ENCODE assay signal across 16 cellular contexts in genomic region chr3:126146034-126146433, GRCh38. TPM values are rescaled to one million over a fixed set of nuclear protein-coding genes. Genes with fewer than 3 reads are reported as not detected.
A peak's percentile ranks its signal among the peaks of the same experiment; 100 is the strongest.
DNase-seq lines count a peak whose midpoint lies in the region; ATAC-seq and TF ChIP-seq lines count a peak whose summit lies in the region.
"Had no signal": no experiment of that assay in that cellular context is flagged by ENCODE, and none has a peak within 500 bp of the region (broad histone marks: within the 10 kb centered on the region; RNA-seq: fewer than 3 reads in every experiment).

No MANE protein-coding gene starts in this region.

- no peaks in the 10 kb centered on the region for H3K9me3 Mint-ChIP-seq in activated CD4-positive, alpha-beta T cell treated with anti-CD3 and anti-CD28 coated beads, Interleukin-2, amount 10 ng/mL, durations not matched to agents 24 days and 14 days
- no peaks in the 10 kb centered on the region for H3K9me3 Mint-ChIP-seq in type B pancreatic cell

- H3K9me3 ChIP-seq in colonic mucosa, result no peaks in the 10 kb centered on the region

- TF ChIP-seq CTCF in colonic mucosa (IDR thresholded peaks at IDR 0.05) (no peak), type B pancreatic cell (conservative IDR thresholded peaks at IDR 0.05) (no peak)

- no peak overlapping the region for H3K4me3 Mint-ChIP-seq in activated CD4-positive, alpha-beta T cell treated with anti-CD3 and anti-CD28 coated beads, Interleukin-2, amount 10 ng/mL, durations not matched to agents 24 days and 14 days
- no peak overlapping the region for H3K4me3 Mint-ChIP-seq in type B pancreatic cell

- H3K27me3 Mint-ChIP-seq in activated CD4-positive, alpha-beta T cell treated with anti-CD3 and anti-CD28 coated beads, Interleukin-2, amount 10 ng/mL, durations not matched to agents 24 days and 14 days, result peaks cover 28% of the 10 kb centered on the region
- peaks cover 7% of the 10 kb centered on the region for H3K27me3 Mint-ChIP-seq in type B pancreatic cell

- no peak overlapping the region for H3K27ac ChIP-seq in colonic mucosa
- H3K27ac ChIP-seq: PC-9 had no signal

- H3K4me1 Mint-ChIP-seq in activated CD4-positive, alpha-beta T cell treated with anti-CD3 and anti-CD28 coated beads, Interleukin-2, amount 10 ng/mL, durations not matched to agents 24 days and 14 days, result no peaks in the 10 kb centered on the region
- H3K4me1 Mint-ChIP-seq in type B pancreatic cell (ENCODE audit: unreplicated experiment), result no peaks in the 10 kb centered on the region

- no peaks in the 10 kb centered on the region for H3K36me3 ChIP-seq in colonic mucosa

- DNase-seq in activated CD4-positive, alpha-beta T cell treated with anti-CD3 and anti-CD28 coated beads, Interleukin-2, amount 10 ng/mL, durations not matched to agents 24 days and 14 days, result peak; percentile 42
- DNase-seq in activated CD4-positive, alpha-beta T cell treated with anti-CD3 and anti-CD28 coated beads for 4 hours, result no peak
- peak; percentile 13 for DNase-seq in colonic mucosa
- DNase-seq in mucosa of gallbladder (ENCODE audit: low spot score), result peak; percentile 7
- peak; percentile 52 for DNase-seq in type B pancreatic cell (ENCODE audit: extremely low spot score, unreplicated experiment)
- DNase-seq in NCI-H146 (lab: John Stamatoyannopoulos, UW), result no peak
- no peak for DNase-seq in HPDE6-E6E7 (ENCODE audit: extremely low spot score)
- DNase-seq: C1 segment of cervical spinal cord, DMS79 treated with DMSO at 0.1 percent for 48 hours, KG1, NCI-H1092 treated with DMSO at 0.1 percent for 48 hours, NCI-H1694, NCI-H510A treated with DMSO at 0.1 percent for 48 hours, PC-9 had no signal

- no peak overlapping the region for H3K9ac ChIP-seq in colonic mucosa (ENCODE audit: low read depth in 2 of 2, low read length in 2 of 2)

- H3K27ac Mint-ChIP-seq in activated CD4-positive, alpha-beta T cell treated with anti-CD3 and anti-CD28 coated beads, Interleukin-2, amount 10 ng/mL, durations not matched to agents 24 days and 14 days, result no peak overlapping the region
- no peak overlapping the region for H3K27ac Mint-ChIP-seq in type B pancreatic cell

- no peaks in the 10 kb centered on the region for H3K36me3 Mint-ChIP-seq in activated CD4-positive, alpha-beta T cell treated with anti-CD3 and anti-CD28 coated beads, Interleukin-2, amount 10 ng/mL, durations not matched to agents 24 days and 14 days (ENCODE audit: low read depth)
- H3K36me3 Mint-ChIP-seq in type B pancreatic cell, result no peaks in the 10 kb centered on the region

- H3K4me1 ChIP-seq in colonic mucosa, result no peaks in the 10 kb centered on the region

- H3K27me3 ChIP-seq in colonic mucosa, result no peaks in the 10 kb centered on the region

- intact Hi-C loops in activated CD4-positive, alpha-beta T cell treated with anti-CD3 and anti-CD28 coated beads, Interleukin-2, amount 10 ng/mL, durations not matched to agents 24 days and 14 days (cut with micrococcal nuclease), result no loop called here
- intact Hi-C loops in colonic mucosa (cut with DNase I), result no loop called here

- ATAC-seq in GM21576 (IDR thresholded peaks at IDR 0.05; ENCODE audit: unreplicated experiment), result no peak

- no peak overlapping the region for H3K4me3 ChIP-seq in colonic mucosa
- H3K4me3 ChIP-seq: PC-9 had no signal

RNA-seq across cellular contexts. Expression of gene ALDH1L1, which starts 34.4 kb away (rescaled TPM):
- not detected in 2 replicates for total RNA-seq in activated CD4-positive, alpha-beta T cell treated with anti-CD3 and anti-CD28 coated beads, Interleukin-2, amount 10 ng/mL, durations not matched to agents 24 days and 14 days
- 10 to 100 TPM; 15.3 to 25.6 TPM for total RNA-seq in colonic mucosa
- 9.0 TPM for total RNA-seq in mucosa of gallbladder
- 5.0 and 10.2 TPM in 2 replicates for total RNA-seq in type B pancreatic cell (ENCODE audit: low replicate concordance)
- total RNA-seq: A172 had no signal

Comparison
In these comparisons a context has a peak if more than half of its experiments do, and no peak if none do; other contexts are left out.
1. DNase-seq: peak in activated CD4-positive, alpha-beta T cell treated with anti-CD3 and anti-CD28 coated beads, Interleukin-2, amount 10 ng/mL, durations not matched to agents 24 days and 14 days (single experiment), colonic mucosa (single experiment), mucosa of gallbladder (single experiment) and type B pancreatic cell (single experiment); none in activated CD4-positive, alpha-beta T cell treated with anti-CD3 and anti-CD28 coated beads for 4 hours (0 of 2), NCI-H146 (single experiment) and HPDE6-E6E7 (single experiment).